ENCODE assay signal across 27 cellular contexts in genomic region chr10:70921285-70921684, GRCh38.
"Had no signal": no experiment of that assay in that cellular context is flagged by ENCODE, and none has a peak within 500 bp of the region (broad histone marks: within the 10 kb centered on the region; RNA-seq: fewer than 3 reads in every experiment).

No MANE protein-coding gene starts in this region.

- FAIRE-seq: astrocyte, TTC549 had no signal

- H3K36me3 Mint-ChIP-seq: activated naive CD4-positive, alpha-beta T cell treated with anti-CD3 and anti-CD28 coated beads, Interleukin-2, amount 50 U/mL, for 24 hours; activated naive CD8-positive, alpha-beta T cell treated with anti-CD3 and anti-CD28 coated beads, Interleukin-2, amount 10 ng/mL, durations not matched to agents 7 days and 5 days had no signal

- H3K4me3 Mint-ChIP-seq: activated CD4-positive, alpha-beta T cell treated with anti-CD3 and anti-CD28 coated beads, Interleukin-2, amount 10 ng/mL, durations not matched to agents 24 days and 14 days; activated CD8-positive, alpha-beta T cell treated with anti-CD3 and anti-CD28 coated beads for 36 hours; activated naive CD4-positive, alpha-beta T cell treated with anti-CD3 and anti-CD28 coated beads, Interleukin-2, amount 50 U/mL, for 24 hours; activated naive CD8-positive, alpha-beta T cell treated with anti-CD3 and anti-CD28 coated beads, Interleukin-2, amount 10 ng/mL, durations not matched to agents 7 days and 5 days; activated T-cell treated with anti-CD3 and anti-CD28 coated beads, Interleukin-2, amount 50 U/mL, for 72 hours; activated T-helper 17 cell treated with anti-CD3 and anti-CD28 coated beads, Interleukin-2, amount 50 U/mL, for 72 hours had no signal

- H3K27ac Mint-ChIP-seq: activated CD4-positive, alpha-beta T cell treated with anti-CD3 and anti-CD28 coated beads, Interleukin-2, amount 10 ng/mL, durations not matched to agents 24 days and 14 days; activated CD8-positive, alpha-beta T cell treated with anti-CD3 and anti-CD28 coated beads for 36 hours; activated naive CD4-positive, alpha-beta T cell treated with anti-CD3 and anti-CD28 coated beads, Interleukin-2, amount 50 U/mL, for 24 hours; activated naive CD8-positive, alpha-beta T cell treated with anti-CD3 and anti-CD28 coated beads, Interleukin-2, amount 10 ng/mL, durations not matched to agents 7 days and 5 days; activated T-cell treated with anti-CD3 and anti-CD28 coated beads, Interleukin-2, amount 50 U/mL, for 72 hours; activated T-helper 17 cell treated with anti-CD3 and anti-CD28 coated beads, Interleukin-2, amount 50 U/mL, for 72 hours had no signal

- H3K9me3 ChIP-seq: body of pancreas, breast epithelium, MG63 had no signal

- H3K4me3 ChIP-seq: body of pancreas, breast epithelium, MG63, PC-9 had no signal

- H3K27me3 Mint-ChIP-seq: activated naive CD4-positive, alpha-beta T cell treated with anti-CD3 and anti-CD28 coated beads, Interleukin-2, amount 50 U/mL, for 24 hours had no signal

- H3K9me3 Mint-ChIP-seq: activated CD4-positive, alpha-beta T cell treated with anti-CD3 and anti-CD28 coated beads, Interleukin-2, amount 10 ng/mL, durations not matched to agents 24 days and 14 days; activated CD8-positive, alpha-beta T cell treated with anti-CD3 and anti-CD28 coated beads for 36 hours; activated naive CD4-positive, alpha-beta T cell treated with anti-CD3 and anti-CD28 coated beads, Interleukin-2, amount 50 U/mL, for 24 hours; activated naive CD8-positive, alpha-beta T cell treated with anti-CD3 and anti-CD28 coated beads, Interleukin-2, amount 10 ng/mL, durations not matched to agents 7 days and 5 days; activated T-cell treated with anti-CD3 and anti-CD28 coated beads, Interleukin-2, amount 50 U/mL, for 72 hours; activated T-helper 17 cell treated with anti-CD3 and anti-CD28 coated beads, Interleukin-2, amount 50 U/mL, for 72 hours had no signal

- H3K36me3 ChIP-seq: breast epithelium, MG63 had no signal

- ATAC-seq: activated CD8-positive, alpha-beta T cell treated with anti-CD3 and anti-CD28 coated beads for 36 hours; activated T-cell treated with anti-CD3 and anti-CD28 coated beads, Interleukin-2, amount 50 U/mL, for 72 hours; activated T-helper 17 cell treated with anti-CD3 and anti-CD28 coated beads, Interleukin-2, amount 50 U/mL, for 72 hours had no signal

- H3K27ac ChIP-seq: body of pancreas, breast epithelium, PC-9 had no signal

- DNase-seq: activated CD4-positive, alpha-beta T cell treated with anti-CD3 and anti-CD28 coated beads, Interleukin-2, amount 10 ng/mL, durations not matched to agents 24 days and 14 days; activated CD4-positive, alpha-beta T cell treated with anti-CD3 and anti-CD28 coated beads, Interleukin-2, amount 50 U/mL, for 4 hours; activated CD8-positive, alpha-beta T cell treated with anti-CD3 and anti-CD28 coated beads for 36 hours; activated gamma-delta T cell; activated naive CD4-positive, alpha-beta T cell treated with Interleukin-2 at 50 U/mL for 16 hours; activated naive CD8-positive, alpha-beta T cell treated with anti-CD3 and anti-CD28 coated beads, Interleukin-2, amount 10 ng/mL, durations not matched to agents 7 days and 5 days; activated T-cell treated with anti-CD3 and anti-CD28 coated beads, Interleukin-2, amount 50 U/mL, for 1 hour; activated T-cell treated with anti-CD3 and anti-CD28 coated beads, Interleukin-2, amount 50 U/mL, for 72 hours; Kasumi-1; MG63; NCI-H1048; NCI-H1694; NCI-H1930; NCI-H2081 treated with DMSO at 0.1 percent for 48 hours; NCI-H226; NCI-H446 treated with DMSO at 0.1 percent for 48 hours; NCI-H524; SW 1271; T-helper 1 cell; T1000 had no signal

- H3K4me1 ChIP-seq: body of pancreas, breast epithelium had no signal

- H3K27me3 ChIP-seq: body of pancreas, breast epithelium, MG63 had no signal
